1 cellular context compared by ENCODE assay signal in the genomic region with DNA sequence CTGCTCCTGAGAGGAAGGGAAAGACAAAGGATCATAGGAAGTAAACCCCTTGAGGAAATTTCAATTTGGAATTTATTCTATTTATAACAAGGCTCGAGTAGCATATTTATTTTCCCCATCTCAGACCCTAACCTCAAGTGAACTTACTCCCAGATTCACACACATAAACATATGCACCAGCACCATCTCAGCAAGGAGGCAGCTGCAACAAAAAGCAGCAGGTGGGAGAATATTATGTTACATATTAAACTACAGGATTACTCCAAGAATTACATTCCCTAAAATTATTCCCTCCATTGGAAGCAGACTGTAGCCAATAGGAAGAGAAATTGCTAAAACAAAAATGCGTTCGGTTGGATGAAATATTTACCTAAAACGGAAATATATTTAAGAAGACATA.
TF ChIP-seq lines count a peak whose summit lies in the region.

No MANE protein-coding gene starts in this region.

TF ChIP-seq in WTC11, 78 proteins besides CTCF, POLR2A, EP300 and RAD21 (continued from another document):
- no peak for TF ChIP-seq AFF4 (CRISPR knock-in tag; IDR thresholded peaks at IDR 0.05; ENCODE audit: borderline replicate concordance)
